Comparison of ENCODE assay signal across 14 cellular contexts in the genomic region with DNA sequence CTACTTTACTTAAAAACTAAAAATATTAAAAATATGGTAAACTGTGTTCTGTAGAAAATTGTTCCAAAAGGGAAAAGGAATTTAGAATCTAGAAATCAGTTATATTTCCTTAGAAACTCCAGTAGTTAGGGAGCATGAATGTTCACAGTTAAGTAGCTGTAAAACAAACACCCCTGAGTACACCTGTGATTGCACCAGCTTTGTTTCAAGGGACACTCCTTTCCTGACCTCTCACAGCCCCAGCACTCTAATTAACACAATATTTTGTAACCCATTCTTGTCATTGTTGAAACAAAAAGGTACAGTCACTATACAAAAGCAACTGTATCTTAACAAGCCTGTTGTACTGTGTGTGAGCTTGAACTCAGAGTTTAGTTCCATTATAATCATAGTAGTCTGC.
DNase-seq lines count a peak whose midpoint lies in the region; ATAC-seq and TF ChIP-seq lines count a peak whose summit lies in the region.
"Had no signal": no experiment of that assay in that cellular context is flagged by ENCODE, and none has a peak within 500 bp of the region (broad histone marks: within the 10 kb centered on the region; RNA-seq: fewer than 3 reads in every experiment).

No MANE protein-coding gene starts in this region.

- DNase-seq in stimulated activated naive CD8-positive, alpha-beta T cell treated with anti-CD3 and anti-CD28 coated beads, Interleukin-15, amount 100 ng/mL, for 72 hours = no peak
- DNase-seq in NCI-H69 (lab: John Stamatoyannopoulos, UW) (peak; percentile 87), upper lobe of right lung (no peak), retina (no peak), WTC11 (ENCODE audit: low spot score) (no peak)
- DNase-seq in effector memory CD8-positive, alpha-beta T cell = no peak
- DNase-seq: ACHN; CD4-positive, CD25-positive, alpha-beta regulatory T cell; DMS53; HCEC 1CT; HFFc6 had no signal

- no peaks in the 10 kb centered on the region for H3K36me3 ChIP-seq in upper lobe of right lung
- H3K36me3 ChIP-seq: BLaER1 treated with 17β-estradiol and CSF1 and Interleukin-3, amounts not matched to agents 10 nM and 100 nM had no signal

- no peaks in the 10 kb centered on the region for H3K27me3 ChIP-seq in upper lobe of right lung
- H3K27me3 ChIP-seq: BLaER1 treated with 17β-estradiol and CSF1 and Interleukin-3, amounts not matched to agents 10 nM and 100 nM had no signal

- H3K27ac Mint-ChIP-seq in stimulated activated naive CD8-positive, alpha-beta T cell treated with anti-CD3 and anti-CD28 coated beads, Interleukin-15, Interleukin-2, amounts not matched to agents 100 ng/mL and 50 ng/mL, for 24 hours = peak overlapping the region; percentile 21
- no peak overlapping the region for H3K27ac Mint-ChIP-seq in stimulated activated naive CD8-positive, alpha-beta T cell treated with anti-CD3 and anti-CD28 coated beads, Interleukin-15, amount 100 ng/mL, for 72 hours
- H3K27ac Mint-ChIP-seq in effector memory CD8-positive, alpha-beta T cell = peak overlapping the region; percentile 12 to 44
- H3K27ac Mint-ChIP-seq in WTC11 = no peak overlapping the region
- H3K27ac Mint-ChIP-seq: CD4-positive, CD25-positive, alpha-beta regulatory T cell; HFFc6 had no signal

- no peaks in the 10 kb centered on the region for H3K4me1 Mint-ChIP-seq in stimulated activated naive CD8-positive, alpha-beta T cell treated with anti-CD3 and anti-CD28 coated beads, Interleukin-15, Interleukin-2, amounts not matched to agents 100 ng/mL and 50 ng/mL, for 24 hours (ENCODE audit: low read depth)
- no peaks in the 10 kb centered on the region for H3K4me1 Mint-ChIP-seq in stimulated activated naive CD8-positive, alpha-beta T cell treated with anti-CD3 and anti-CD28 coated beads, Interleukin-15, amount 100 ng/mL, for 72 hours
- peaks cover 0 to 7% of the 10 kb centered on the region in 2 donors for H3K4me1 Mint-ChIP-seq in effector memory CD8-positive, alpha-beta T cell (ENCODE audit: low read depth in 2 of 2)
- H3K4me1 Mint-ChIP-seq in WTC11 = peaks cover 12% of the 10 kb centered on the region

- H3K9me3 ChIP-seq in upper lobe of right lung = no peaks in the 10 kb centered on the region
- H3K9me3 ChIP-seq: BLaER1 treated with 17β-estradiol and CSF1 and Interleukin-3, amounts not matched to agents 10 nM and 100 nM had no signal

- POLR2A ChIA-PET in WTC11 (lab: Charles Lee) = no interaction called here

- peaks cover 7% of the 10 kb centered on the region for H3K4me1 ChIP-seq in upper lobe of right lung
- H3K4me1 ChIP-seq: BLaER1 treated with 17β-estradiol and CSF1 and Interleukin-3, amounts not matched to agents 10 nM and 100 nM had no signal

- TF ChIP-seq CTCF in upper lobe of right lung (IDR thresholded peaks at IDR 0.05) (no peak), WTC11 (IDR thresholded peaks at IDR 0.05) (no peak)

- intact Hi-C loops in upper lobe of right lung (cut with DNase I) = no loop called here

- no peaks in the 10 kb centered on the region for H3K27me3 Mint-ChIP-seq in stimulated activated naive CD8-positive, alpha-beta T cell treated with anti-CD3 and anti-CD28 coated beads, Interleukin-15, Interleukin-2, amounts not matched to agents 100 ng/mL and 50 ng/mL, for 24 hours
- H3K27me3 Mint-ChIP-seq in stimulated activated naive CD8-positive, alpha-beta T cell treated with anti-CD3 and anti-CD28 coated beads, Interleukin-15, amount 100 ng/mL, for 72 hours = no peaks in the 10 kb centered on the region
- H3K27me3 Mint-ChIP-seq in effector memory CD8-positive, alpha-beta T cell = no peaks in the 10 kb centered on the region
- H3K27me3 Mint-ChIP-seq in WTC11 (ENCODE audit: low read depth) = no peaks in the 10 kb centered on the region
- H3K27me3 Mint-ChIP-seq: CD4-positive, CD25-positive, alpha-beta regulatory T cell had no signal

- H3K36me3 Mint-ChIP-seq in stimulated activated naive CD8-positive, alpha-beta T cell treated with anti-CD3 and anti-CD28 coated beads, Interleukin-15, Interleukin-2, amounts not matched to agents 100 ng/mL and 50 ng/mL, for 24 hours (ENCODE audit: low read depth) = peaks cover 19% of the 10 kb centered on the region
- H3K36me3 Mint-ChIP-seq in effector memory CD8-positive, alpha-beta T cell (ENCODE audit: insufficient read depth) = peaks cover 6% of the 10 kb centered on the region
- H3K36me3 Mint-ChIP-seq in WTC11 = no peaks in the 10 kb centered on the region

- no peaks in the 10 kb centered on the region for H3K9me3 Mint-ChIP-seq in stimulated activated naive CD8-positive, alpha-beta T cell treated with anti-CD3 and anti-CD28 coated beads, Interleukin-15, Interleukin-2, amounts not matched to agents 100 ng/mL and 50 ng/mL, for 24 hours
- H3K9me3 Mint-ChIP-seq in stimulated activated naive CD8-positive, alpha-beta T cell treated with anti-CD3 and anti-CD28 coated beads, Interleukin-15, amount 100 ng/mL, for 72 hours = no peaks in the 10 kb centered on the region
- no peaks in the 10 kb centered on the region for H3K9me3 Mint-ChIP-seq in effector memory CD8-positive, alpha-beta T cell
- H3K9me3 Mint-ChIP-seq in WTC11 = no peaks in the 10 kb centered on the region
- H3K9me3 Mint-ChIP-seq: HFFc6 had no signal

- H3K4me3 Mint-ChIP-seq in stimulated activated naive CD8-positive, alpha-beta T cell treated with anti-CD3 and anti-CD28 coated beads, Interleukin-15, Interleukin-2, amounts not matched to agents 100 ng/mL and 50 ng/mL, for 24 hours = no peak overlapping the region
- no peak overlapping the region for H3K4me3 Mint-ChIP-seq in stimulated activated naive CD8-positive, alpha-beta T cell treated with anti-CD3 and anti-CD28 coated beads, Interleukin-15, amount 100 ng/mL, for 72 hours
- H3K4me3 Mint-ChIP-seq in effector memory CD8-positive, alpha-beta T cell = no peak overlapping the region
- H3K4me3 Mint-ChIP-seq in WTC11 = no peak overlapping the region
- H3K4me3 Mint-ChIP-seq: CD4-positive, CD25-positive, alpha-beta regulatory T cell; HFFc6 had no signal

- H3K4me3 ChIP-seq in upper lobe of right lung = no peak overlapping the region
- H3K4me3 ChIP-seq: BLaER1 treated with 17β-estradiol and CSF1 and Interleukin-3, amounts not matched to agents 10 nM and 100 nM had no signal

- no peak for ATAC-seq in stimulated activated naive CD8-positive, alpha-beta T cell treated with anti-CD3 and anti-CD28 coated beads, Interleukin-15, amount 100 ng/mL, for 72 hours
- ATAC-seq in effector memory CD8-positive, alpha-beta T cell (replicated peaks) = no peak
- ATAC-seq in upper lobe of right lung (peak; percentile 85), WTC11 (no peak)
- ATAC-seq in activated CD4-positive, CD25-positive, alpha-beta regulatory T cell treated with anti-CD3 and anti-CD28 coated beads, Interleukin-2, amount 50 U/mL, for 24 hours = no peak

- CTCF ChIA-PET in WTC11 (lab: Charles Lee) = interaction anchor here (1.3 kb wide), 1 partner anchor 90 kb away, joined by 3 read pairs; no protein-coding TSS in a partner anchor

- H3K27ac ChIP-seq in upper lobe of right lung = peak overlapping the region; percentile 24
- H3K27ac ChIP-seq: BLaER1 treated with 17β-estradiol and CSF1 and Interleukin-3, amounts not matched to agents 10 nM and 100 nM had no signal

TF ChIP-seq in WTC11, 78 proteins besides CTCF, POLR2A, EP300 and RAD21:
- no peak for TF ChIP-seq E2F4 (CRISPR knock-in tag; IDR thresholded peaks at IDR 0.05; ENCODE audit: borderline replicate concordance, low read depth)
- TF ChIP-seq TP53 (CRISPR knock-in tag; IDR thresholded peaks at IDR 0.05) = no peak
- no peak for TF ChIP-seq HMGA2 (CRISPR knock-in tag; IDR thresholded peaks at IDR 0.05)
- no peak for TF ChIP-seq ZBTB21 (CRISPR knock-in tag; IDR thresholded peaks at IDR 0.05; ENCODE audit: borderline replicate concordance)
- TF ChIP-seq CREB1 (CRISPR knock-in tag; IDR thresholded peaks at IDR 0.05) = no peak
- TF ChIP-seq NR2C2 (CRISPR knock-in tag; IDR thresholded peaks at IDR 0.05) = no peak
- TF ChIP-seq, protein P1, sequence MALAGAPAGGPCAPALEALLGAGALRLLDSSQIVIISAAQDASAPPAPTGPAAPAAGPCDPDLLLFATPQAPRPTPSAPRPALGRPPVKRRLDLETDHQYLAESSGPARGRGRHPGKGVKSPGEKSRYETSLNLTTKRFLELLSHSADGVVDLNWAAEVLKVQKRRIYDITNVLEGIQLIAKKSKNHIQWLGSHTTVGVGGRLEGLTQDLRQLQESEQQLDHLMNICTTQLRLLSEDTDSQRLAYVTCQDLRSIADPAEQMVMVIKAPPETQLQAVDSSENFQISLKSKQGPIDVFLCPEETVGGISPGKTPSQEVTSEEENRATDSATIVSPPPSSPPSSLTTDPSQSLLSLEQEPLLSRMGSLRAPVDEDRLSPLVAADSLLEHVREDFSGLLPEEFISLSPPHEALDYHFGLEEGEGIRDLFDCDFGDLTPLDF (CRISPR knock-in tag; IDR thresholded peaks at IDR 0.05) = no peak
- no peak for TF ChIP-seq ATF6 (CRISPR knock-in tag; IDR thresholded peaks at IDR 0.05)
- no peak for TF ChIP-seq RORB (CRISPR knock-in tag; IDR thresholded peaks at IDR 0.05)
TF ChIP-seq in WTC11: peak in this region for 0.

Comparison
In these comparisons a context has a peak if more than half of its experiments do, and no peak if none do; other contexts are left out.
1. H3K27ac Mint-ChIP-seq: peak in stimulated activated naive CD8-positive, alpha-beta T cell treated with anti-CD3 and anti-CD28 coated beads, Interleukin-15, Interleukin-2, amounts not matched to agents 100 ng/mL and 50 ng/mL, for 24 hours (single experiment) and effector memory CD8-positive, alpha-beta T cell (2 of 2); none in stimulated activated naive CD8-positive, alpha-beta T cell treated with anti-CD3 and anti-CD28 coated beads, Interleukin-15, amount 100 ng/mL, for 72 hours (0 of 2) and WTC11 (single experiment).